Comparison of ENCODE assay signal across 8 cellular contexts in genomic region chr6:85676086-85676729, GRCh38. TPM values are rescaled to one million over a fixed set of nuclear protein-coding genes. Genes with fewer than 3 reads are reported as not detected.
A peak's percentile ranks its signal among the peaks of the same experiment; 100 is the strongest.
DNase-seq lines count a peak whose midpoint lies in the region; ATAC-seq lines count a peak whose summit lies in the region.

No MANE protein-coding gene starts in this region.

- H3K4me3 Mint-ChIP-seq in CD8-positive, alpha-beta memory T cell = peak overlapping the region; percentile 96 to 100 (median 98)
- peak overlapping the region; percentile 98 for H3K4me3 Mint-ChIP-seq in natural killer cell treated with Interleukin-12 subunit alpha and Interleukin-12 subunit beta and Interleukin-15 and Interleukin-18, amount 100 ng/mL, for 72 hours

- peaks cover 37% of the 10 kb centered on the region for H3K4me1 ChIP-seq in CD8-positive, alpha-beta memory T cell (ENCODE audit: insufficient read depth, low read length)

- no peaks in the 10 kb centered on the region for H3K36me3 ChIP-seq in CD8-positive, alpha-beta memory T cell (ENCODE audit: insufficient read depth, low read length)
- peaks cover 41% of the 10 kb centered on the region for H3K36me3 ChIP-seq in MG63

- H3K27ac ChIP-seq in CD8-positive, alpha-beta memory T cell (ENCODE audit: low read depth, low read length) = peak overlapping the region; percentile 95
- H3K27ac ChIP-seq in substantia nigra (ENCODE audit: low read depth, low read length, poor library complexity, severe bottlenecking) = no peak overlapping the region

- H3K9me3 Mint-ChIP-seq in CD8-positive, alpha-beta memory T cell = peaks cover 0 to 3% (median 0%) of the 10 kb centered on the region in 5 donors
- H3K9me3 Mint-ChIP-seq in natural killer cell treated with Interleukin-12 subunit alpha and Interleukin-12 subunit beta and Interleukin-15 and Interleukin-18, amount 100 ng/mL, for 72 hours = no peaks in the 10 kb centered on the region

- no peak for DNase-seq in CD8-positive, alpha-beta memory T cell
- DNase-seq in MG63 = no peak
- peak; percentile 16 for DNase-seq in dermis blood vessel endothelial cell
- DNase-seq in natural killer cell treated with Interleukin-12 subunit alpha and Interleukin-12 subunit beta and Interleukin-15 and Interleukin-18, amount 100 ng/mL, for 72 hours (ENCODE audit: low spot score) = no peak
- DNase-seq in NCI-H2029 (lab: John Stamatoyannopoulos, UW) = no peak
- DNase-seq in substantia nigra (lab: John Stamatoyannopoulos, UW) = no peak
- no peak for DNase-seq in SHP77 (lab: John Stamatoyannopoulos, UW)

- H3K27me3 ChIP-seq in CD8-positive, alpha-beta memory T cell (ENCODE audit: insufficient read depth, low read length, poor library complexity, severe bottlenecking) = no peaks in the 10 kb centered on the region
- no peaks in the 10 kb centered on the region for H3K27me3 ChIP-seq in MG63

- H3K36me3 Mint-ChIP-seq in CD8-positive, alpha-beta memory T cell = peaks cover 0 to 59% (median 12%) of the 10 kb centered on the region in 3 donors
- peaks cover 36% of the 10 kb centered on the region for H3K36me3 Mint-ChIP-seq in natural killer cell treated with Interleukin-12 subunit alpha and Interleukin-12 subunit beta and Interleukin-15 and Interleukin-18, amount 100 ng/mL, for 72 hours

- no peaks in the 10 kb centered on the region for H3K9me3 ChIP-seq in CD8-positive, alpha-beta memory T cell (ENCODE audit: low read length)
- H3K9me3 ChIP-seq in MG63 = no peaks in the 10 kb centered on the region

- H3K4me1 Mint-ChIP-seq in CD8-positive, alpha-beta memory T cell = peaks cover 56 to 67% (median 62%) of the 10 kb centered on the region in 3 donors
- peaks cover 43 to 62% of the 10 kb centered on the region in 2 donors for H3K4me1 Mint-ChIP-seq in natural killer cell treated with Interleukin-12 subunit alpha and Interleukin-12 subunit beta and Interleukin-15 and Interleukin-18, amount 100 ng/mL, for 72 hours (ENCODE audit: low read depth in 2 of 2)

- CTCF ChIA-PET in CD8-positive, alpha-beta memory T cell (lab: Charles Lee) = interaction anchor here (1.0 to 5.2 kb wide), 3 partner anchors 10 to 195 kb away, joined by 3 to 86 read pairs (median 3); partner anchors contain the start of gene SYNCRIP

- POLR2A ChIA-PET in CD8-positive, alpha-beta memory T cell (lab: Charles Lee) = interaction anchor here (0.7 to 5.8 kb wide), 2 partner anchors 34 to 222 kb away, joined by 4 to 356 read pairs; partner anchors contain the start of gene SYNCRIP

- peak overlapping the region; percentile 11 to 99 (median 84) for H3K27ac Mint-ChIP-seq in CD8-positive, alpha-beta memory T cell
- H3K27ac Mint-ChIP-seq in natural killer cell treated with Interleukin-12 subunit alpha and Interleukin-12 subunit beta and Interleukin-15 and Interleukin-18, amount 100 ng/mL, for 72 hours = peak overlapping the region; percentile 98 to 99

- no peak for ATAC-seq in natural killer cell treated with Interleukin-12 subunit alpha and Interleukin-12 subunit beta and Interleukin-15 and Interleukin-18, amount 100 ng/mL, for 72 hours
- no peak for ATAC-seq in GM19397 (IDR thresholded peaks at IDR 0.05; ENCODE audit: unreplicated experiment)

- H3K4me3 ChIP-seq in CD8-positive, alpha-beta memory T cell (ENCODE audit: low read length) = peak overlapping the region; percentile 96
- H3K4me3 ChIP-seq in MG63 = peak overlapping the region; percentile 86

- H3K27me3 Mint-ChIP-seq in CD8-positive, alpha-beta memory T cell = peaks cover 0 to 6% of the 10 kb centered on the region in 2 donors
- no peaks in the 10 kb centered on the region for H3K27me3 Mint-ChIP-seq in natural killer cell treated with Interleukin-12 subunit alpha and Interleukin-12 subunit beta and Interleukin-15 and Interleukin-18, amount 100 ng/mL, for 72 hours

RNA-seq across cellular contexts. Expression of gene SYNCRIP, which starts 33.5 kb away (rescaled TPM):
- total RNA-seq in CD8-positive, alpha-beta memory T cell = 100 to 1,000 TPM; 247 to 249 TPM
- 81.6 TPM for polyA plus RNA-seq in CD8-positive, alpha-beta memory T cell
- total RNA-seq in MG63 (2014; rRNA removed; shearing (Covaris generic); ENCODE audit: low replicate concordance) = 89.9 and 199 TPM in 2 replicates
- total RNA-seq in dermis blood vessel endothelial cell = 70.6 and 160 TPM in 2 replicates
- 100 to 1,000 TPM; 142 to 150 TPM for total RNA-seq in natural killer cell treated with Interleukin-12 subunit alpha and Interleukin-12 subunit beta and Interleukin-15 and Interleukin-18, amount 100 ng/mL, for 72 hours
